In genomic region chr1:30340934-30341333, GRCh38 we compare ENCODE assay signal across 16 cellular contexts.
"Had no signal": no experiment of that assay in that cellular context is flagged by ENCODE, and none has a peak within 500 bp of the region (broad histone marks: within the 10 kb centered on the region; RNA-seq: fewer than 3 reads in every experiment).

No MANE protein-coding gene starts in this region.

- FAIRE-seq: small intestine, urothelium cell line had no signal

- H3K4me3 Mint-ChIP-seq: activated B cell treated with CpG ODN at 0.5 μM for 24 hours; activated CD4-positive, alpha-beta T cell treated with anti-CD3 and anti-CD28 coated beads, Interleukin-2, amount 10 ng/mL, durations not matched to agents 7 days and 5 days; activated naive CD8-positive, alpha-beta T cell; memory B cell; T-helper 1 cell treated with Interleukin-12 subunit alpha and Interleukin-12 subunit beta and Interleukin-4 antibody, amounts not matched to agents 30 μg/mL and 1 μg/mL, for 36 hours had no signal

- H3K4me1 Mint-ChIP-seq: activated B cell treated with CpG ODN at 0.5 μM for 24 hours; activated CD4-positive, alpha-beta T cell treated with anti-CD3 and anti-CD28 coated beads, Interleukin-2, amount 10 ng/mL, durations not matched to agents 7 days and 5 days; memory B cell had no signal

- H3K36me3 ChIP-seq: left lung, right atrium auricular region, stomach, thoracic aorta had no signal

- DNase-seq: activated B cell treated with CpG ODN at 0.5 μM for 24 hours; activated CD4-positive, alpha-beta T cell treated with anti-CD3 and anti-CD28 coated beads, Interleukin-2, amount 10 ng/mL, durations not matched to agents 7 days and 5 days; activated effector memory CD4-positive, alpha-beta T cell treated with anti-CD3 and anti-CD28 coated beads, Interleukin-2, amount 50 U/mL, for 16 hours; amygdala; cerebellar nuclear complex; glutamatergic neuron; left lung; small intestine; stomach had no signal

- H3K9me3 ChIP-seq: thoracic aorta had no signal

- ATAC-seq: esophagus mucosa, left lung had no signal

- H3K4me3 ChIP-seq: left lung, right atrium auricular region, stomach, thoracic aorta had no signal

- H3K27ac ChIP-seq: left lung, right atrium auricular region, stomach, thoracic aorta had no signal

- H3K4me1 ChIP-seq: left lung, right atrium auricular region, stomach had no signal

- H3K9me3 Mint-ChIP-seq: activated CD4-positive, alpha-beta T cell treated with anti-CD3 and anti-CD28 coated beads, Interleukin-2, amount 10 ng/mL, durations not matched to agents 7 days and 5 days; T-helper 1 cell treated with Interleukin-12 subunit alpha and Interleukin-12 subunit beta and Interleukin-4 antibody, amounts not matched to agents 30 μg/mL and 1 μg/mL, for 36 hours had no signal

- H3K36me3 Mint-ChIP-seq: activated naive CD8-positive, alpha-beta T cell had no signal

- H3K27ac Mint-ChIP-seq: activated B cell treated with CpG ODN at 0.5 μM for 24 hours; activated CD4-positive, alpha-beta T cell treated with anti-CD3 and anti-CD28 coated beads, Interleukin-2, amount 10 ng/mL, durations not matched to agents 7 days and 5 days; activated naive CD8-positive, alpha-beta T cell; memory B cell; T-helper 1 cell treated with Interleukin-12 subunit alpha and Interleukin-12 subunit beta and Interleukin-4 antibody, amounts not matched to agents 30 μg/mL and 1 μg/mL, for 36 hours had no signal
